In genomic region chr13:33543631-33544030, GRCh38 we compare ENCODE assay signal across 1 cellular context.
TF ChIP-seq lines count a peak whose summit lies in the region.

No MANE protein-coding gene starts in this region.

TF ChIP-seq in SK-N-SH treated with all-trans-retinoic acid at 6 μM for 48 hours, 23 proteins besides CTCF, POLR2A, EP300 and RAD21 (continued from another document):
- no peak for TF ChIP-seq TSHZ2 (CRISPR knock-in tag; IDR thresholded peaks at IDR 0.05)
- no peak for TF ChIP-seq GLIS3 (CRISPR knock-in tag; IDR thresholded peaks at IDR 0.05)
- no peak for TF ChIP-seq PPARA (CRISPR knock-in tag; IDR thresholded peaks at IDR 0.05; ENCODE audit: borderline replicate concordance)
- no peak for TF ChIP-seq TCF4 (CRISPR knock-in tag; IDR thresholded peaks at IDR 0.05; ENCODE audit: borderline replicate concordance)
